8 cellular contexts compared by ENCODE assay signal in the genomic region with DNA sequence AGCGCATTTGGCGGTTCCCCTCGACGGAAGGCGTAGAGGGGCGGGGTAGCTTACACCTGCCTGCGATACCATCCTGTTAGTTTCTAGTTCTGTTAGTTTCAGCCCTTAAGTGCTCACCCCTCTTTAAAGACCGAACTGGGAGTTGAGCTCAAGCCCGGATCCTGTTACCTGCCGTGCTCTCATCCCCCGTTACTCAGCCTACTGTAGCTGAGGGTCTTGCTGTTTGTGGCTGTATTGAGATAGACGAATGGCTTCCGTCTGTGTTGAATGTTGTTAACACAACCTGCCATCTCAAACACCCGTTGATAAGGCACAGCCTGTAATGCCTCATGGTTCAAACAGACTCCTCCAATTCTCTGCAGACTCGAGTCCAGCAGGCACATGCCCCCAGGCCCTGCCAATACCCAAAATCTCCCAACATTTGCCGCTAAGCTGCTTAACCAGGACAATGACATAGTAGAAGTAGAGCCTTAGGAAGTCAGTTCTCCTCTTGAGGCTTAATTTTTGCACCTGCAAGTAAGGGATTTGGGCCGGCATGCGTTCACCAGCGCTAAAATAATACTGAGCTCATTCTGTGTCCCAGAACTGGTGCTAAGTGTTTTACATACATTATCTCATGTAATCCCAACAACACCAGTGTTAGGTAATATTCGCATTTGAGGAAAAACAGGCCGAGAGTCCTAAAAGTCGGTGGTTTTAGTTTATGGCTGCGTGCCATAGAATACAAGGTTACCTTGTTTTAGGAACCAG. TPM values are rescaled to one million over a fixed set of nuclear protein-coding genes. Genes with fewer than 3 reads are reported as not detected.
DNase-seq lines count a peak whose midpoint lies in the region; ATAC-seq and TF ChIP-seq lines count a peak whose summit lies in the region.

No MANE protein-coding gene starts in this region.

- no peaks in the 10 kb centered on the region for H3K27me3 Mint-ChIP-seq in WTC11 (ENCODE audit: low read depth)
- no peaks in the 10 kb centered on the region for H3K27me3 Mint-ChIP-seq in osteocyte (ENCODE audit: unreplicated experiment)

- H3K4me1 Mint-ChIP-seq in WTC11 (peaks cover 48% of the 10 kb centered on the region), osteocyte (ENCODE audit: unreplicated experiment) (peaks cover 37% of the 10 kb centered on the region)

- H3K27ac Mint-ChIP-seq in WTC11 = peak overlapping the region; percentile 100
- H3K27ac Mint-ChIP-seq in osteocyte (ENCODE audit: unreplicated experiment) = peak overlapping the region; percentile 100

- TF ChIP-seq CTCF in NB4 (IDR thresholded peaks at IDR 0.05; ENCODE audit: low read depth, low read length) (no peak), WTC11 (IDR thresholded peaks at IDR 0.05) (no peak), foreskin fibroblast (IDR thresholded peaks at IDR 0.05; ENCODE audit: low read depth, low read length) (no peak), osteocyte (IDR thresholded peaks at IDR 0.05) (no peak)

- H3K4me3 ChIP-seq in NB4 (ENCODE audit: low read depth, low read length) = peak overlapping the region; percentile 88
- peak overlapping the region; percentile 85 to 91 for H3K4me3 ChIP-seq in foreskin fibroblast (ENCODE audit: low read depth in 1 of 2, low read length in 2 of 2)

- H3K4me3 Mint-ChIP-seq in WTC11 (peak overlapping the region; percentile 98), osteocyte (ENCODE audit: unreplicated experiment) (peak overlapping the region; percentile 96)

- CTCF ChIA-PET in WTC11 (lab: Charles Lee) = interaction anchor here (0.8 to 1.1 kb wide), 3 partner anchors 14 to 591 kb away, joined by 3 to 6 read pairs (median 4); no protein-coding TSS in a partner anchor

- intact Hi-C loops in Right ventricle myocardium inferior (cut with DNase I) (loop anchor here (5.0 to 10.0 kb wide), 2 partner anchors 55 to 1138 kb away; a partner anchor contains a TSS), cardiac septum (cut with DNase I) (loop anchor here (5.0 kb wide), 1 partner anchor 55 kb away; no protein-coding TSS in a partner anchor)

- POLR2A ChIA-PET in WTC11 (lab: Charles Lee) = interaction anchor here (0.8 to 2.5 kb wide), 7 partner anchors 9 to 683 kb away, joined by 4 to 12 read pairs (median 5); a partner anchor contains a TSS

- no peaks in the 10 kb centered on the region for H3K9me3 Mint-ChIP-seq in WTC11
- H3K9me3 Mint-ChIP-seq in osteocyte (ENCODE audit: unreplicated experiment) = no peaks in the 10 kb centered on the region

- no peak for TF ChIP-seq POLR2A in NB4 (IDR thresholded peaks at IDR 0.05; ENCODE audit: extremely low read depth, insufficient read length)

- DNase-seq in Right ventricle myocardium inferior (ENCODE audit: missing footprints) (no peak), cardiac septum (ENCODE audit: low spot score) (no peak), NB4 (ENCODE audit: low read depth) (peak; percentile 79), WTC11 (ENCODE audit: low spot score) (no peak), foreskin fibroblast (no peak), osteocyte (ENCODE audit: extremely low spot score, unreplicated experiment) (no peak), retina (no peak)

- ATAC-seq in Right ventricle myocardium inferior = peak; percentile 21
- peak; percentile 27 for ATAC-seq in HG02610 (IDR thresholded peaks at IDR 0.05; ENCODE audit: unreplicated experiment)
- peak; percentile 53 for ATAC-seq in WTC11

- peaks cover 14% of the 10 kb centered on the region for H3K36me3 Mint-ChIP-seq in WTC11
- H3K36me3 Mint-ChIP-seq in osteocyte (ENCODE audit: unreplicated experiment) = peaks cover 9% of the 10 kb centered on the region

TF ChIP-seq in WTC11, 78 proteins besides CTCF, POLR2A, EP300 and RAD21:
- TF ChIP-seq ESRRA (CRISPR knock-in tag; IDR thresholded peaks at IDR 0.05; ENCODE audit: borderline replicate concordance) (no peak), EMX1 (CRISPR knock-in tag; IDR thresholded peaks at IDR 0.05) (no peak), ZNF416 (CRISPR knock-in tag; IDR thresholded peaks at IDR 0.05) (no peak)
- TF ChIP-seq, protein P1, sequence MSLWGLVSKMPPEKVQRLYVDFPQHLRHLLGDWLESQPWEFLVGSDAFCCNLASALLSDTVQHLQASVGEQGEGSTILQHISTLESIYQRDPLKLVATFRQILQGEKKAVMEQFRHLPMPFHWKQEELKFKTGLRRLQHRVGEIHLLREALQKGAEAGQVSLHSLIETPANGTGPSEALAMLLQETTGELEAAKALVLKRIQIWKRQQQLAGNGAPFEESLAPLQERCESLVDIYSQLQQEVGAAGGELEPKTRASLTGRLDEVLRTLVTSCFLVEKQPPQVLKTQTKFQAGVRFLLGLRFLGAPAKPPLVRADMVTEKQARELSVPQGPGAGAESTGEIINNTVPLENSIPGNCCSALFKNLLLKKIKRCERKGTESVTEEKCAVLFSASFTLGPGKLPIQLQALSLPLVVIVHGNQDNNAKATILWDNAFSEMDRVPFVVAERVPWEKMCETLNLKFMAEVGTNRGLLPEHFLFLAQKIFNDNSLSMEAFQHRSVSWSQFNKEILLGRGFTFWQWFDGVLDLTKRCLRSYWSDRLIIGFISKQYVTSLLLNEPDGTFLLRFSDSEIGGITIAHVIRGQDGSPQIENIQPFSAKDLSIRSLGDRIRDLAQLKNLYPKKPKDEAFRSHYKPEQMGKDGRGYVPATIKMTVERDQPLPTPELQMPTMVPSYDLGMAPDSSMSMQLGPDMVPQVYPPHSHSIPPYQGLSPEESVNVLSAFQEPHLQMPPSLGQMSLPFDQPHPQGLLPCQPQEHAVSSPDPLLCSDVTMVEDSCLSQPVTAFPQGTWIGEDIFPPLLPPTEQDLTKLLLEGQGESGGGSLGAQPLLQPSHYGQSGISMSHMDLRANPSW (CRISPR knock-in tag; conservative IDR thresholded peaks at IDR 0.05; ENCODE audit: low read depth) = no peak
- TF ChIP-seq, protein P2, sequence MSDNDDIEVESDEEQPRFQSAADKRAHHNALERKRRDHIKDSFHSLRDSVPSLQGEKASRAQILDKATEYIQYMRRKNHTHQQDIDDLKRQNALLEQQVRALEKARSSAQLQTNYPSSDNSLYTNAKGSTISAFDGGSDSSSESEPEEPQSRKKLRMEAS (CRISPR knock-in tag; IDR thresholded peaks at IDR 0.05) = peak; percentile 2; the same call in 1 of the 2 replicates

RNA-seq across cellular contexts. Expression of a gene that starts 1.3 kb away (rescaled TPM):
- 3.7 TPM for total RNA-seq in Right ventricle myocardium inferior
- total RNA-seq in cardiac septum = 4.1 TPM
- total RNA-seq in WTC11 (2021) = 13.3 to 17.5 TPM (median 13.7 TPM) in 3 replicates
- 9.4 and 10.0 TPM in 2 replicates for total RNA-seq in osteocyte
